ENCODE assay signal across 11 cellular contexts in genomic region chr3:150738688-150739087, GRCh38. TPM values are rescaled to one million over a fixed set of nuclear protein-coding genes. Genes with fewer than 3 reads are reported as not detected.
DNase-seq lines count a peak whose midpoint lies in the region; ATAC-seq and TF ChIP-seq lines count a peak whose summit lies in the region.
"Had no signal": no experiment of that assay in that cellular context is flagged by ENCODE, and none has a peak within 500 bp of the region (broad histone marks: within the 10 kb centered on the region; RNA-seq: fewer than 3 reads in every experiment).

No MANE protein-coding gene starts in this region.

- no peaks in the 10 kb centered on the region for H3K9me3 Mint-ChIP-seq in activated T-helper 2 cell treated with anti-CD3 and anti-CD28 coated beads, Interferon-gamma antibody, Interleukin-2, Interleukin-4, amounts not matched to agents 10 μg/mL and 5 μg/mL and 100 μg/mL, durations not matched to agents 14 hours and 24 hours and 36 hours
- no peaks in the 10 kb centered on the region for H3K9me3 Mint-ChIP-seq in CD8-positive, alpha-beta memory T cell
- H3K9me3 Mint-ChIP-seq in WTC11 = no peaks in the 10 kb centered on the region
- H3K9me3 Mint-ChIP-seq: IgD-negative memory B cell had no signal

- H3K27ac Mint-ChIP-seq in activated T-helper 2 cell treated with anti-CD3 and anti-CD28 coated beads, Interferon-gamma antibody, Interleukin-2, Interleukin-4, amounts not matched to agents 10 μg/mL and 5 μg/mL and 100 μg/mL, durations not matched to agents 14 hours and 24 hours and 36 hours = peak overlapping the region; percentile 100
- H3K27ac Mint-ChIP-seq in CD8-positive, alpha-beta memory T cell = no peak overlapping the region
- H3K27ac Mint-ChIP-seq in WTC11 = no peak overlapping the region

- DNase-seq in HL-60 (ENCODE audit: low read depth in 1 of 2, low spot score in 1 of 2) = no peak
- DNase-seq in activated T-helper 2 cell treated with anti-CD3 and anti-CD28 coated beads, Interferon-gamma antibody, Interleukin-2, Interleukin-4, amounts not matched to agents 10 μg/mL and 5 μg/mL and 100 μg/mL, durations not matched to agents 14 hours and 24 hours and 36 hours (ENCODE audit: low spot score) = no peak
- no peak for DNase-seq in COR-L47 (lab: John Stamatoyannopoulos, UW)
- DNase-seq in CD8-positive, alpha-beta memory T cell = no peak
- no peak for DNase-seq in WTC11 (ENCODE audit: low spot score)
- no peak for DNase-seq in NOMO-1 treated with dmso at 0.1 percent for 144 hours (lab: John Stamatoyannopoulos, UW; ENCODE audit: unreplicated experiment)
- DNase-seq: heart right ventricle, NCI-H524 treated with DMSO at 0.1 percent for 48 hours had no signal

- WGBS in liver = 40% methylated on average over 4 of the region's 4 CpGs

- peak overlapping the region; percentile 42 to 78 (median 65) for H3K4me2 ChIP-seq in BLaER1 treated with 17β-estradiol and CSF1 and Interleukin-3, amounts not matched to agents 10 nM and 100 nM

- H3K4me3 ChIP-seq in BLaER1 treated with 17β-estradiol and CSF1 and Interleukin-3, amounts not matched to agents 10 nM and 100 nM = no peak overlapping the region
- H3K4me3 ChIP-seq in HL-60 (replicated peaks; ENCODE audit: insufficient read depth, low read length) = no peak overlapping the region
- no peak overlapping the region for H3K4me3 ChIP-seq in liver (ENCODE audit: low read depth in 1 of 3, low read length in 3 of 3)
- H3K4me3 ChIP-seq in CD8-positive, alpha-beta memory T cell (ENCODE audit: low read length) = no peak overlapping the region
- H3K4me3 ChIP-seq: heart right ventricle had no signal

- H3K36me3 Mint-ChIP-seq in activated T-helper 2 cell treated with anti-CD3 and anti-CD28 coated beads, Interferon-gamma antibody, Interleukin-2, Interleukin-4, amounts not matched to agents 10 μg/mL and 5 μg/mL and 100 μg/mL, durations not matched to agents 14 hours and 24 hours and 36 hours (ENCODE audit: low read depth) = peaks cover 62% of the 10 kb centered on the region
- H3K36me3 Mint-ChIP-seq in CD8-positive, alpha-beta memory T cell = peaks cover 0 to 27% (median 15%) of the 10 kb centered on the region in 3 donors
- peaks cover 6% of the 10 kb centered on the region; the same call in 1 of the 2 replicates for H3K36me3 Mint-ChIP-seq in WTC11

- H4K20me1 ChIP-seq in BLaER1 treated with 17β-estradiol and CSF1 and Interleukin-3, amounts not matched to agents 10 nM and 100 nM = peaks cover 10 to 40% (median 25%) of the 10 kb centered on the region in 11 experiments; a peak in 21 of 22 replicates

- no peak for ATAC-seq in WTC11

- intact Hi-C loops in activated T-helper 2 cell treated with anti-CD3 and anti-CD28 coated beads, Interferon-gamma antibody, Interleukin-2, Interleukin-4, amounts not matched to agents 10 μg/mL and 5 μg/mL and 100 μg/mL, durations not matched to agents 14 hours and 24 hours and 36 hours (cut with micrococcal nuclease) = loop anchor here (1.0 to 10.0 kb wide), 8 partner anchors 15 to 1456 kb away; partner anchors contain the start of genes MED12L, SELENOT and TSC22D2

- no peak for TF ChIP-seq RAD21 in liver (IDR thresholded peaks at IDR 0.05)

- peaks cover 91% of the 10 kb centered on the region for H3K4me1 Mint-ChIP-seq in activated T-helper 2 cell treated with anti-CD3 and anti-CD28 coated beads, Interferon-gamma antibody, Interleukin-2, Interleukin-4, amounts not matched to agents 10 μg/mL and 5 μg/mL and 100 μg/mL, durations not matched to agents 14 hours and 24 hours and 36 hours (ENCODE audit: low read depth)
- peaks cover 32 to 58% (median 45%) of the 10 kb centered on the region in 3 donors for H3K4me1 Mint-ChIP-seq in CD8-positive, alpha-beta memory T cell
- peaks cover 19% of the 10 kb centered on the region for H3K4me1 Mint-ChIP-seq in WTC11

- POLR2A ChIA-PET in CD8-positive, alpha-beta memory T cell (lab: Charles Lee) = interaction anchor here (0.5 kb wide), 1 partner anchor 194 kb away, joined by 3 read pairs; no protein-coding TSS in a partner anchor
- POLR2A ChIA-PET in WTC11 (lab: Charles Lee) = interaction anchor here (1.0 kb wide), 1 partner anchor 24 kb away, joined by 3 read pairs; the partner anchor contains the start of gene SIAH2

- peaks cover 23 to 30% (median 26%) of the 10 kb centered on the region in 11 experiments for H3K36me3 ChIP-seq in BLaER1 treated with 17β-estradiol and CSF1 and Interleukin-3, amounts not matched to agents 10 nM and 100 nM
- H3K36me3 ChIP-seq in liver (ENCODE audit: control insufficient read depth in 4 of 4, insufficient read depth in 3 of 4, low read depth in 1 of 4, low read length in 3 of 4) = peaks cover 0 to 4% (median 2%) of the 10 kb centered on the region in 4 donors
- no peaks in the 10 kb centered on the region for H3K36me3 ChIP-seq in CD8-positive, alpha-beta memory T cell (ENCODE audit: insufficient read depth, low read length)

- peak overlapping the region; percentile 47 for H3K4me3 Mint-ChIP-seq in activated T-helper 2 cell treated with anti-CD3 and anti-CD28 coated beads, Interferon-gamma antibody, Interleukin-2, Interleukin-4, amounts not matched to agents 10 μg/mL and 5 μg/mL and 100 μg/mL, durations not matched to agents 14 hours and 24 hours and 36 hours (ENCODE audit: low read depth)
- H3K4me3 Mint-ChIP-seq in CD8-positive, alpha-beta memory T cell = no peak overlapping the region
- no peak overlapping the region for H3K4me3 Mint-ChIP-seq in WTC11

- no peaks in the 10 kb centered on the region for H3K27me3 ChIP-seq in BLaER1 treated with 17β-estradiol and CSF1 and Interleukin-3, amounts not matched to agents 10 nM and 100 nM
- H3K27me3 ChIP-seq in HL-60 (ENCODE audit: insufficient read depth, poor library complexity, severe bottlenecking) = no peaks in the 10 kb centered on the region
- H3K27me3 ChIP-seq in liver (ENCODE audit: control insufficient read depth in 4 of 4, insufficient read depth in 4 of 4, low read length in 3 of 4) = no peaks in the 10 kb centered on the region
- H3K27me3 ChIP-seq in CD8-positive, alpha-beta memory T cell (ENCODE audit: insufficient read depth, low read length, poor library complexity, severe bottlenecking) = no peaks in the 10 kb centered on the region
- H3K27me3 ChIP-seq: heart right ventricle had no signal

- H3K9ac ChIP-seq in BLaER1 treated with 17β-estradiol and CSF1 and Interleukin-3, amounts not matched to agents 10 nM and 100 nM = no peak overlapping the region
- H3K9ac ChIP-seq in liver (ENCODE audit: low read depth in 1 of 2, low read length in 2 of 2) = peak overlapping the region in 1 of 2 donors; percentile 39

- no peaks in the 10 kb centered on the region for H3K27me3 Mint-ChIP-seq in activated T-helper 2 cell treated with anti-CD3 and anti-CD28 coated beads, Interferon-gamma antibody, Interleukin-2, Interleukin-4, amounts not matched to agents 10 μg/mL and 5 μg/mL and 100 μg/mL, durations not matched to agents 14 hours and 24 hours and 36 hours (ENCODE audit: low read depth)
- peaks cover 0 to 3% of the 10 kb centered on the region in 2 donors for H3K27me3 Mint-ChIP-seq in CD8-positive, alpha-beta memory T cell
- H3K27me3 Mint-ChIP-seq in WTC11 (ENCODE audit: low read depth) = no peaks in the 10 kb centered on the region
- H3K27me3 Mint-ChIP-seq: IgD-negative memory B cell had no signal

- CTCF ChIA-PET in CD8-positive, alpha-beta memory T cell (lab: Charles Lee) = no interaction called here
- CTCF ChIA-PET in WTC11 (lab: Charles Lee) = interaction anchor here (1.0 kb wide), 1 partner anchor 49 kb away, joined by 6 read pairs; no protein-coding TSS in a partner anchor

- H3K27ac ChIP-seq in BLaER1 treated with 17β-estradiol and CSF1 and Interleukin-3, amounts not matched to agents 10 nM and 100 nM = peak overlapping the region in 5 of 11 experiments; percentile 8 to 54 (median 42); a peak in 7 of 22 replicates
- H3K27ac ChIP-seq in HL-60 (replicated peaks) (peak overlapping the region; percentile 61), liver (ENCODE audit: low read depth in 1 of 2, low read length in 2 of 2) (peak overlapping the region; percentile 80 to 84)
- H3K27ac ChIP-seq in CD8-positive, alpha-beta memory T cell (ENCODE audit: low read depth, low read length) = no peak overlapping the region

- H3K4me1 ChIP-seq in BLaER1 treated with 17β-estradiol and CSF1 and Interleukin-3, amounts not matched to agents 10 nM and 100 nM = peaks cover 58 to 73% (median 65%) of the 10 kb centered on the region in 10 experiments
- H3K4me1 ChIP-seq in liver (ENCODE audit: control insufficient read depth in 4 of 4, insufficient read depth in 4 of 4, low read length in 3 of 4) = peaks cover 20 to 97% (median 91%) of the 10 kb centered on the region in 4 donors
- peaks cover 20% of the 10 kb centered on the region for H3K4me1 ChIP-seq in CD8-positive, alpha-beta memory T cell (ENCODE audit: insufficient read depth, low read length)

- H3K9me3 ChIP-seq in BLaER1 treated with 17β-estradiol and CSF1 and Interleukin-3, amounts not matched to agents 10 nM and 100 nM (replicated peaks in 1 of 11) = no peaks in the 10 kb centered on the region
- no peaks in the 10 kb centered on the region for H3K9me3 ChIP-seq in liver (ENCODE audit: control insufficient read depth in 4 of 4, low read length in 3 of 4)
- H3K9me3 ChIP-seq in CD8-positive, alpha-beta memory T cell (ENCODE audit: low read length) = no peaks in the 10 kb centered on the region
- H3K9me3 ChIP-seq: heart right ventricle had no signal

- no peak for TF ChIP-seq CTCF in HL-60 (IDR thresholded peaks at IDR 0.05; ENCODE audit: insufficient read depth, low read length)
- TF ChIP-seq CTCF in liver (IDR thresholded peaks at IDR 0.05; ENCODE audit: low read depth, low read length, missing input control) = no peak
- TF ChIP-seq CTCF in WTC11 (IDR thresholded peaks at IDR 0.05) = no peak

TF ChIP-seq in WTC11, 78 proteins besides CTCF, POLR2A, EP300 and RAD21 (continues in another document):
- no peak for TF ChIP-seq ZNF121 (CRISPR knock-in tag; IDR thresholded peaks at IDR 0.05)

RNA-seq across cellular contexts. Expression of gene SIAH2, which starts 24.3 kb away (rescaled TPM):
- 108 and 116 TPM in 2 replicates for total RNA-seq in activated T-helper 2 cell treated with anti-CD3 and anti-CD28 coated beads, Interferon-gamma antibody, Interleukin-2, Interleukin-4, amounts not matched to agents 10 μg/mL and 5 μg/mL and 100 μg/mL, durations not matched to agents 14 hours and 24 hours and 36 hours
- total RNA-seq in liver (100 to 1,000 TPM in 1 of 2 donors, 10 to 100 TPM in 1; 18.2 to 104 TPM), WTC11 (2021) (15.8 to 17.1 TPM (median 15.9 TPM) in 3 replicates)
- polyA plus RNA-seq in liver = 10 to 100 TPM; 12.1 to 22.4 TPM
- 100 to 1,000 TPM; 111 to 115 TPM for total RNA-seq in CD8-positive, alpha-beta memory T cell
- 48.1 TPM for polyA plus RNA-seq in CD8-positive, alpha-beta memory T cell

RNA-seq across cellular contexts. Expression of gene ERICH6, which starts 35.0 kb away (rescaled TPM):
- 0.21 and 0.39 TPM in 2 replicates for total RNA-seq in activated T-helper 2 cell treated with anti-CD3 and anti-CD28 coated beads, Interferon-gamma antibody, Interleukin-2, Interleukin-4, amounts not matched to agents 10 μg/mL and 5 μg/mL and 100 μg/mL, durations not matched to agents 14 hours and 24 hours and 36 hours
- total RNA-seq in liver (under 1 TPM in 1 of 2 donors, not detected in 1; under 0.01 TPM), WTC11 (2021) (0.26 to 0.30 TPM in 2 of 3 replicates, not detected in the other)
- not detected for polyA plus RNA-seq in liver
- total RNA-seq in CD8-positive, alpha-beta memory T cell = under 1 TPM in 1 of 2 experiments, not detected in 1; 0.39 TPM
- polyA plus RNA-seq in CD8-positive, alpha-beta memory T cell = not detected
- polyA plus RNA-seq: heart right ventricle had no signal
